Comparison of ENCODE assay signal across 8 cellular contexts in genomic region chr2:86393521-86394490, GRCh38. TPM values are rescaled to one million over a fixed set of nuclear protein-coding genes. Genes with fewer than 3 reads are reported as not detected.
DNase-seq lines count a peak whose midpoint lies in the region; ATAC-seq and TF ChIP-seq lines count a peak whose summit lies in the region.

No MANE protein-coding gene starts in this region.

- H3K4me1 Mint-ChIP-seq in WTC11, result no peaks in the 10 kb centered on the region

- no peaks in the 10 kb centered on the region for H3K27me3 Mint-ChIP-seq in WTC11 (ENCODE audit: low read depth)

- POLR2A ChIA-PET in WTC11 (lab: Charles Lee), result no interaction called here

- no peak overlapping the region for H3K4me3 Mint-ChIP-seq in WTC11

- CTCF ChIA-PET in WTC11 (lab: Charles Lee), result interaction anchor here (1.0 kb wide), 1 partner anchor 21 kb away, joined by 3 read pairs; no protein-coding TSS in a partner anchor

- TF ChIP-seq CTCF in epithelial cell of proximal tubule (conservative IDR thresholded peaks at IDR 0.05; ENCODE audit: low read depth, low read length) (no peak), WTC11 (IDR thresholded peaks at IDR 0.05) (no peak)

- peak; percentile 97 for DNase-seq in NCI-H82 (lab: John Stamatoyannopoulos, UW)
- DNase-seq in epithelial cell of proximal tubule (ENCODE audit: low read depth), result peak; percentile 80
- peak; percentile 15 for DNase-seq in pons (ENCODE audit: low spot score)
- DNase-seq in WTC11 (ENCODE audit: low spot score), result no peak
- no peak for DNase-seq in SHP77 treated with DMSO at 0.1 percent for 48 hours (lab: John Stamatoyannopoulos, UW)

- no peak overlapping the region for H3K4me3 ChIP-seq in epithelial cell of proximal tubule (ENCODE audit: low read depth, low read length)

- no peaks in the 10 kb centered on the region for H3K36me3 Mint-ChIP-seq in WTC11

- H3K27ac Mint-ChIP-seq in WTC11, result no peak overlapping the region

- H3K9me3 Mint-ChIP-seq in WTC11, result peaks cover 10% of the 10 kb centered on the region

- peak; percentile 41 for ATAC-seq in GM18907 (IDR thresholded peaks at IDR 0.05; ENCODE audit: unreplicated experiment)
- ATAC-seq in WTC11, result no peak
- no peak for ATAC-seq in HG02798 (IDR thresholded peaks at IDR 0.05; ENCODE audit: poor library complexity, unreplicated experiment)
- no peak for ATAC-seq in GM19324 (IDR thresholded peaks at IDR 0.05; ENCODE audit: low FRiP score, unreplicated experiment)

TF ChIP-seq in WTC11, 78 proteins besides CTCF, POLR2A, EP300 and RAD21:
- TF ChIP-seq KAT7 (CRISPR knock-in tag; IDR thresholded peaks at IDR 0.05; ENCODE audit: borderline replicate concordance), result no peak
- TF ChIP-seq IRF2 (CRISPR knock-in tag; IDR thresholded peaks at IDR 0.05; ENCODE audit: borderline replicate concordance, low read depth), result no peak
- no peak for TF ChIP-seq SMAD3 (CRISPR knock-in tag; IDR thresholded peaks at IDR 0.05; ENCODE audit: borderline replicate concordance)
- no peak for TF ChIP-seq ATF2 (CRISPR knock-in tag; IDR thresholded peaks at IDR 0.05; ENCODE audit: borderline replicate concordance, low read depth)

RNA-seq across cellular contexts. Expression of gene KDM3A, which starts 47.4 kb away (rescaled TPM):
- total RNA-seq in epithelial cell of proximal tubule (14.5 and 19.8 TPM in 2 replicates), WTC11 (2021) (34.2 to 46.2 TPM (median 45.4 TPM) in 3 replicates)

RNA-seq across cellular contexts. Expression of gene REEP1, which starts 56.4 kb away (rescaled TPM):
- total RNA-seq in epithelial cell of proximal tubule, result 0.35 and 2.2 TPM in 2 replicates
- total RNA-seq in WTC11 (2021), result 0.53 to 1.9 TPM (median 0.89 TPM) in 3 replicates

Comparison
In these comparisons a context has a peak if more than half of its experiments do, and no peak if none do; other contexts are left out.
1. DNase-seq: peak in NCI-H82 (single experiment), epithelial cell of proximal tubule (single experiment) and pons (single experiment); none in WTC11 (single experiment) and SHP77 treated with DMSO at 0.1 percent for 48 hours (single experiment).